1 cellular context compared by ENCODE assay signal in genomic region chr2:68743531-68743930, GRCh38.
TF ChIP-seq lines count a peak whose summit lies in the region.

No MANE protein-coding gene starts in this region.

TF ChIP-seq in IMR-90, 13 proteins besides CTCF, POLR2A, EP300 and RAD21 (continued from another document):
- no peak for TF ChIP-seq USF2 (IDR thresholded peaks at IDR 0.05; ENCODE audit: low read depth, low read length)
- no peak for TF ChIP-seq CHD1 (IDR thresholded peaks at IDR 0.05; ENCODE audit: low read depth, low read length)
- no peak for TF ChIP-seq NFE2L2 (IDR thresholded peaks at IDR 0.05; ENCODE audit: low read depth, low read length)
TF ChIP-seq in IMR-90: peak in this region for 0.
